Comparison of ENCODE assay signal across 12 cellular contexts in the genomic region with DNA sequence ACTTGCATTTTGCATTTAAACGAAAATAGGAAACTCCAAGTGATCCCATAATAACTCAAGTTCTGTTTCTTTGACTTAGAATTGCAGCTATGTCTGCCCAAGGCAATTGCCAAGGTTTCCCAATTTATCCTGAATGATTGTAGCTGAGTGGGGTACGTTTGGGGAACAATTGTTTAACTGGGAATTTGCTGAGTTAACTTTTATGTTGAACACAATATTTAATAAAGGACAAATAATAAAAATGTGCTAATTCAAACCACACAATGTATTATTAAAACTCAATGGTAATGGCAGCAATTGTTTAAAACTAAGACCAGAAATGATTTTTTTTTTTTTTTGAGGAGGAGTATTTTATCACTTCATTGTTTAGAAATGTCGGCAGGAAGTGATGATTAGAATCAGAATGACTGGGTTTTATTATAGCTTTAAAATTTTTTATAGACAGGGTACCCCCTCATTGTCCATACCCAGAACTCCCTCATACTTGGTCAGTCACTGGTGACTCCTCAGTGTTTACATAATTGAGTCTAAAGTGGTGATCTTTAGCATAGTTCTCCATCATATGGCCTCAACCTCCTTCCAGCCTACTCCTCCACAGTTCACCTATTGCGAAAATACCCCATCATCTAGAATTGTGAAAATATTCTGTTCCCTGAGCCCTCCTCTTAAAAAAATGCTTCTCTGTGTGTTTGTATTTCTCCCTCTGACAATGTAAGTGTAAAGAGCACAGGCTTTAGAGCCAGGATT.
DNase-seq lines count a peak whose midpoint lies in the region; ATAC-seq and TF ChIP-seq lines count a peak whose summit lies in the region.
"Had no signal": no experiment of that assay in that cellular context is flagged by ENCODE, and none has a peak within 500 bp of the region (broad histone marks: within the 10 kb centered on the region; RNA-seq: fewer than 3 reads in every experiment).

No MANE protein-coding gene starts in this region.

- H3K9me3 Mint-ChIP-seq in Caco-2 (ENCODE audit: unreplicated experiment) = no peaks in the 10 kb centered on the region
- H3K9me3 Mint-ChIP-seq: activated naive CD4-positive, alpha-beta T cell treated with anti-CD3 and anti-CD28 coated beads, Interleukin-2, amount 50 U/mL, for 24 hours; T-helper 2 cell treated with Interferon-gamma antibody and Interleukin-4, amounts not matched to agents 5 μg/mL and 100 μg/mL, for 36 hours had no signal

- H3K4me1 Mint-ChIP-seq in Caco-2 (ENCODE audit: low read depth, unreplicated experiment) = peaks cover 41% of the 10 kb centered on the region

- peak overlapping the region; percentile 79 for H3K27ac ChIP-seq in PC-3 (ENCODE audit: low read length)
- H3K27ac ChIP-seq in coronary artery = peak overlapping the region; percentile 58 to 85

- DNase-seq in Caco-2 (no peak), PC-3 (peak; percentile 75), coronary artery (ENCODE audit: low spot score) (no peak), renal cortical epithelial cell (ENCODE audit: low read depth) (peak; percentile 12), COLO829 (ENCODE audit: low spot score) (no peak), GOT3 (lab: John Stamatoyannopoulos, UW) (no peak), medulla oblongata (ENCODE audit: extremely low spot score) (no peak)
- DNase-seq in stimulated activated CD4-positive, alpha-beta T cell treated with anti-CD3 and anti-CD28 coated beads, Interleukin-2, amount 100 ng/mL, for 48 hours = no peak
- DNase-seq: DMS79, NCI-H1417 had no signal

- H3K36me3 Mint-ChIP-seq in Caco-2 (ENCODE audit: insufficient read depth, unreplicated experiment) = no peaks in the 10 kb centered on the region
- H3K36me3 Mint-ChIP-seq: activated naive CD4-positive, alpha-beta T cell treated with anti-CD3 and anti-CD28 coated beads, Interleukin-2, amount 50 U/mL, for 24 hours had no signal

- no peaks in the 10 kb centered on the region for H3K79me2 ChIP-seq in PC-3 (ENCODE audit: low read length)

- intact Hi-C loops in Caco-2 (cut with micrococcal nuclease; ENCODE audit: unreplicated experiment) = loop anchor here (1.0 to 5.0 kb wide), 3 partner anchors 10 to 106 kb away; no protein-coding TSS in a partner anchor
- intact Hi-C loops in PC-3 (cut with micrococcal nuclease) = loop anchor here (2.0 to 10.0 kb wide), 4 partner anchors 21 to 389 kb away; partner anchors contain the start of gene CITED2

- H3K9me2 ChIP-seq in PC-3 (replicated peaks; ENCODE audit: low read length) = no peaks in the 10 kb centered on the region

- no TSS peak for BruUV-seq in Caco-2 (replicated peaks; lab: Mats Ljungman, UMichigan)
- BruUV-seq in PC-3 (replicated peaks; lab: Mats Ljungman, UMichigan) = no TSS peak

- H3K4me3 Mint-ChIP-seq in Caco-2 (ENCODE audit: unreplicated experiment) = no peak overlapping the region
- H3K4me3 Mint-ChIP-seq: activated naive CD4-positive, alpha-beta T cell treated with anti-CD3 and anti-CD28 coated beads, Interleukin-2, amount 50 U/mL, for 24 hours; T-helper 2 cell treated with Interferon-gamma antibody and Interleukin-4, amounts not matched to agents 5 μg/mL and 100 μg/mL, for 36 hours had no signal

- H3K4me2 ChIP-seq in PC-3 (ENCODE audit: low read length) = peak overlapping the region; percentile 78

- H3K4me3 ChIP-seq in Caco-2 (ENCODE audit: low read depth, low read length) (no peak overlapping the region), PC-3 (ENCODE audit: low read length) (peak overlapping the region; percentile 15; the same call in 1 of the 2 replicates), coronary artery (no peak overlapping the region)

- H3F3A ChIP-seq in PC-3 (ENCODE audit: low read length, unreplicated experiment) = peaks cover 10% of the 10 kb centered on the region

- H3K4me1 ChIP-seq in Caco-2 = peaks cover 51% of the 10 kb centered on the region
- H3K4me1 ChIP-seq in PC-3 (ENCODE audit: insufficient read depth, low read length) = peaks cover 47% of the 10 kb centered on the region

- no peak for TF ChIP-seq CTCF in Caco-2 (IDR thresholded peaks at IDR 0.05; ENCODE audit: insufficient read depth in 1 of 2, low read depth in 1 of 2, low read length in 1 of 2, severe bottlenecking in 1 of 2, unreplicated experiment in 1 of 2)
- TF ChIP-seq CTCF in PC-3 (conservative IDR thresholded peaks at IDR 0.05; ENCODE audit: low read depth, low read length) = no peak
- TF ChIP-seq CTCF in coronary artery (IDR thresholded peaks at IDR 0.05) = no peak

- ATAC-seq in PC-3 = peak; percentile 73

- no peaks in the 10 kb centered on the region for H3K27me3 Mint-ChIP-seq in Caco-2 (ENCODE audit: insufficient read depth, unreplicated experiment)

- H3K9ac ChIP-seq in PC-3 (ENCODE audit: low read length) = peak overlapping the region; percentile 16; the same call in 1 of the 2 replicates

- POLR2A ChIA-PET in Caco-2 (lab: Charles Lee) = no interaction called here
- POLR2A ChIA-PET in PC-3 (lab: Charles Lee; ENCODE audit: unreplicated experiment) = interaction anchor here (0.6 to 1.6 kb wide), 2 partner anchors 18 to 389 kb away, joined by 3 to 9 read pairs; partner anchors contain the start of gene CITED2

- no peaks in the 10 kb centered on the region for H4K20me1 ChIP-seq in PC-3 (ENCODE audit: low read length)

- H3K27me3 ChIP-seq in Caco-2 (replicated peaks; ENCODE audit: control insufficient read depth, insufficient read depth, low read length) = no peaks in the 10 kb centered on the region
- H3K27me3 ChIP-seq in PC-3 (ENCODE audit: low read length) = no peaks in the 10 kb centered on the region

- H3K9me3 ChIP-seq in Caco-2 (no peaks in the 10 kb centered on the region), PC-3 (ENCODE audit: low read length) (no peaks in the 10 kb centered on the region)

- CTCF ChIA-PET in Caco-2 (lab: Charles Lee) (no interaction called here), PC-3 (lab: Charles Lee) (no interaction called here)

- peak overlapping the region; percentile 78 for H3K27ac Mint-ChIP-seq in Caco-2 (ENCODE audit: unreplicated experiment)
- H3K27ac Mint-ChIP-seq: T-helper 2 cell treated with Interferon-gamma antibody and Interleukin-4, amounts not matched to agents 5 μg/mL and 100 μg/mL, for 36 hours had no signal

- no peak overlapping the region for H2AFZ ChIP-seq in PC-3 (ENCODE audit: low read length)

- H3K36me3 ChIP-seq in Caco-2 (ENCODE audit: control insufficient read depth, insufficient read depth, low read length) (no peaks in the 10 kb centered on the region), PC-3 (ENCODE audit: low read depth, low read length) (no peaks in the 10 kb centered on the region)

Comparison
In these comparisons a context has a peak if more than half of its experiments do, and no peak if none do; other contexts are left out.
1. DNase-seq: peak in PC-3 (single experiment) and renal cortical epithelial cell (single experiment); none in Caco-2 (0 of 2), coronary artery (single experiment), COLO829 (single experiment), GOT3 (single experiment), medulla oblongata (single experiment) and stimulated activated CD4-positive, alpha-beta T cell treated with anti-CD3 and anti-CD28 coated beads, Interleukin-2, amount 100 ng/mL, for 48 hours (0 of 2).